In genomic region chrX:46953137-46953527, GRCh38 we compare ENCODE assay signal across 8 cellular contexts. TPM values are rescaled to one million over a fixed set of nuclear protein-coding genes. Genes with fewer than 3 reads are reported as not detected.
A peak's percentile ranks its signal among the peaks of the same experiment; 100 is the strongest.
DNase-seq lines count a peak whose midpoint lies in the region; ATAC-seq and TF ChIP-seq lines count a peak whose summit lies in the region.
"Had no signal": no experiment of that assay in that cellular context is flagged by ENCODE, and none has a peak within 500 bp of the region (broad histone marks: within the 10 kb centered on the region; RNA-seq: fewer than 3 reads in every experiment).

No MANE protein-coding gene starts in this region.

- H3K4me3 Mint-ChIP-seq in WTC11 = no peak overlapping the region
- H3K4me3 Mint-ChIP-seq in stimulated activated memory B cell treated with anti-CD40 and anti-IgM and Interleukin-4, amounts not matched to agents 10 μg/mL and 1 μg/mL and 100 μg/mL, for 72 hours = peak overlapping the region; percentile 63

- no peaks in the 10 kb centered on the region for H3K27me3 Mint-ChIP-seq in WTC11 (ENCODE audit: low read depth)
- no peaks in the 10 kb centered on the region for H3K27me3 Mint-ChIP-seq in stimulated activated memory B cell treated with anti-CD40 and anti-IgM and Interleukin-4, amounts not matched to agents 10 μg/mL and 1 μg/mL and 100 μg/mL, for 72 hours

- CTCF ChIA-PET in WTC11 (lab: Charles Lee) = no interaction called here

- H3K4me1 Mint-ChIP-seq in WTC11 = peaks cover 37% of the 10 kb centered on the region
- H3K4me1 Mint-ChIP-seq in stimulated activated memory B cell treated with anti-CD40 and anti-IgM and Interleukin-4, amounts not matched to agents 10 μg/mL and 1 μg/mL and 100 μg/mL, for 72 hours = peaks cover 46% of the 10 kb centered on the region

- no peaks in the 10 kb centered on the region for H3K36me3 Mint-ChIP-seq in WTC11
- H3K36me3 Mint-ChIP-seq in stimulated activated memory B cell treated with anti-CD40 and anti-IgM and Interleukin-4, amounts not matched to agents 10 μg/mL and 1 μg/mL and 100 μg/mL, for 72 hours = peaks cover 5% of the 10 kb centered on the region

- H3K27ac Mint-ChIP-seq in WTC11 = peak overlapping the region; percentile 95
- peak overlapping the region; percentile 93 for H3K27ac Mint-ChIP-seq in stimulated activated memory B cell treated with anti-CD40 and anti-IgM and Interleukin-4, amounts not matched to agents 10 μg/mL and 1 μg/mL and 100 μg/mL, for 72 hours

- DNase-seq in WTC11 (ENCODE audit: low spot score) = no peak
- DNase-seq in NCI-H82 treated with DMSO at 0.1 percent for 48 hours (lab: John Stamatoyannopoulos, UW; ENCODE audit: unreplicated experiment) = no peak
- DNase-seq: NCI-H2107 had no signal

- no peaks in the 10 kb centered on the region for H3K9me3 Mint-ChIP-seq in WTC11
- no peaks in the 10 kb centered on the region for H3K9me3 Mint-ChIP-seq in stimulated activated memory B cell treated with anti-CD40 and anti-IgM and Interleukin-4, amounts not matched to agents 10 μg/mL and 1 μg/mL and 100 μg/mL, for 72 hours

- ATAC-seq in GM19043 (IDR thresholded peaks at IDR 0.05; ENCODE audit: low read depth, unreplicated experiment) (peak; percentile 43), HG02852 (IDR thresholded peaks at IDR 0.05; ENCODE audit: unreplicated experiment) (peak; percentile 92), WTC11 (no peak), HG03280 (IDR thresholded peaks at IDR 0.05; ENCODE audit: unreplicated experiment) (no peak), GM19455 (IDR thresholded peaks at IDR 0.05; ENCODE audit: unreplicated experiment) (no peak)
- ATAC-seq in stimulated activated memory B cell treated with anti-CD40 and anti-IgM and Interleukin-4, amounts not matched to agents 10 μg/mL and 1 μg/mL and 100 μg/mL, for 72 hours = peak; percentile 90

- no peak for TF ChIP-seq CTCF in WTC11 (IDR thresholded peaks at IDR 0.05)

- POLR2A ChIA-PET in WTC11 (lab: Charles Lee) = no interaction called here

TF ChIP-seq in WTC11, 78 proteins besides CTCF, POLR2A, EP300 and RAD21:
- TF ChIP-seq HMGA2 (CRISPR knock-in tag; IDR thresholded peaks at IDR 0.05) (no peak), GTF2I (CRISPR knock-in tag; conservative IDR thresholded peaks at IDR 0.05) (no peak), ZNF138 (CRISPR knock-in tag; conservative IDR thresholded peaks at IDR 0.05) (no peak), FOXK1 (CRISPR knock-in tag; IDR thresholded peaks at IDR 0.05) (no peak), GABPB1 (CRISPR knock-in tag; IDR thresholded peaks at IDR 0.05) (no peak), ZNF121 (CRISPR knock-in tag; IDR thresholded peaks at IDR 0.05) (no peak), FOXJ3 (CRISPR knock-in tag; IDR thresholded peaks at IDR 0.05; ENCODE audit: borderline replicate concordance) (no peak), NFE2L1 (CRISPR knock-in tag; IDR thresholded peaks at IDR 0.05) (no peak), ATF3 (CRISPR knock-in tag; conservative IDR thresholded peaks at IDR 0.05) (no peak), NFATC4 (CRISPR knock-in tag; IDR thresholded peaks at IDR 0.05) (no peak), RORB (CRISPR knock-in tag; IDR thresholded peaks at IDR 0.05) (no peak), ZNF263 (CRISPR knock-in tag; IDR thresholded peaks at IDR 0.05; ENCODE audit: low read depth) (no peak), IRF1 (CRISPR knock-in tag; IDR thresholded peaks at IDR 0.05) (no peak), FOXP1 (CRISPR knock-in tag; IDR thresholded peaks at IDR 0.05; ENCODE audit: borderline replicate concordance) (no peak), ZNF396 (CRISPR knock-in tag; IDR thresholded peaks at IDR 0.05; ENCODE audit: borderline replicate concordance) (no peak)
- TF ChIP-seq, protein P1, sequence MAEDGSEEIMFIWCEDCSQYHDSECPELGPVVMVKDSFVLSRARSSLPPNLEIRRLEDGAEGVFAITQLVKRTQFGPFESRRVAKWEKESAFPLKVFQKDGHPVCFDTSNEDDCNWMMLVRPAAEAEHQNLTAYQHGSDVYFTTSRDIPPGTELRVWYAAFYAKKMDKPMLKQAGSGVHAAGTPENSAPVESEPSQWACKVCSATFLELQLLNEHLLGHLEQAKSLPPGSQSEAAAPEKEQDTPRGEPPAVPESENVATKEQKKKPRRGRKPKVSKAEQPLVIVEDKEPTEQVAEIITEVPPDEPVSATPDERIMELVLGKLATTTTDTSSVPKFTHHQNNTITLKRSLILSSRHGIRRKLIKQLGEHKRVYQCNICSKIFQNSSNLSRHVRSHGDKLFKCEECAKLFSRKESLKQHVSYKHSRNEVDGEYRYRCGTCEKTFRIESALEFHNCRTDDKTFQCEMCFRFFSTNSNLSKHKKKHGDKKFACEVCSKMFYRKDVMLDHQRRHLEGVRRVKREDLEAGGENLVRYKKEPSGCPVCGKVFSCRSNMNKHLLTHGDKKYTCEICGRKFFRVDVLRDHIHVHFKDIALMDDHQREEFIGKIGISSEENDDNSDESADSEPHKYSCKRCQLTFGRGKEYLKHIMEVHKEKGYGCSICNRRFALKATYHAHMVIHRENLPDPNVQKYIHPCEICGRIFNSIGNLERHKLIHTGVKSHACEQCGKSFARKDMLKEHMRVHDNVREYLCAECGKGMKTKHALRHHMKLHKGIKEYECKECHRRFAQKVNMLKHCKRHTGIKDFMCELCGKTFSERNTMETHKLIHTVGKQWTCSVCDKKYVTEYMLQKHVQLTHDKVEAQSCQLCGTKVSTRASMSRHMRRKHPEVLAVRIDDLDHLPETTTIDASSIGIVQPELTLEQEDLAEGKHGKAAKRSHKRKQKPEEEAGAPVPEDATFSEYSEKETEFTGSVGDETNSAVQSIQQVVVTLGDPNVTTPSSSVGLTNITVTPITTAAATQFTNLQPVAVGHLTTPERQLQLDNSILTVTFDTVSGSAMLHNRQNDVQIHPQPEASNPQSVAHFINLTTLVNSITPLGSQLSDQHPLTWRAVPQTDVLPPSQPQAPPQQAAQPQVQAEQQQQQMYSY (CRISPR knock-in tag; IDR thresholded peaks at IDR 0.05) = no peak
- TF ChIP-seq, protein P2, sequence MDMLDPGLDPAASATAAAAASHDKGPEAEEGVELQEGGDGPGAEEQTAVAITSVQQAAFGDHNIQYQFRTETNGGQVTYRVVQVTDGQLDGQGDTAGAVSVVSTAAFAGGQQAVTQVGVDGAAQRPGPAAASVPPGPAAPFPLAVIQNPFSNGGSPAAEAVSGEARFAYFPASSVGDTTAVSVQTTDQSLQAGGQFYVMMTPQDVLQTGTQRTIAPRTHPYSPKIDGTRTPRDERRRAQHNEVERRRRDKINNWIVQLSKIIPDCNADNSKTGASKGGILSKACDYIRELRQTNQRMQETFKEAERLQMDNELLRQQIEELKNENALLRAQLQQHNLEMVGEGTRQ (CRISPR knock-in tag; IDR thresholded peaks at IDR 0.05) = no peak
- TF ChIP-seq, protein P3, sequence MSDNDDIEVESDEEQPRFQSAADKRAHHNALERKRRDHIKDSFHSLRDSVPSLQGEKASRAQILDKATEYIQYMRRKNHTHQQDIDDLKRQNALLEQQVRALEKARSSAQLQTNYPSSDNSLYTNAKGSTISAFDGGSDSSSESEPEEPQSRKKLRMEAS (CRISPR knock-in tag; IDR thresholded peaks at IDR 0.05) = no peak

RNA-seq across cellular contexts. Expression of gene JADE3, which starts 40.9 kb away (rescaled TPM):
- 14.6 to 19.2 TPM (median 16.8 TPM) in 3 replicates for total RNA-seq in WTC11 (2021)

Comparison
In these comparisons a context has a peak if more than half of its experiments do, and no peak if none do; other contexts are left out.
1. ATAC-seq: peak in GM19043 (single experiment), HG02852 (single experiment) and stimulated activated memory B cell treated with anti-CD40 and anti-IgM and Interleukin-4, amounts not matched to agents 10 μg/mL and 1 μg/mL and 100 μg/mL, for 72 hours (single experiment); none in WTC11 (single experiment), HG03280 (single experiment) and GM19455 (single experiment).